Comparison of ENCODE assay signal across 18 cellular contexts in the genomic region with DNA sequence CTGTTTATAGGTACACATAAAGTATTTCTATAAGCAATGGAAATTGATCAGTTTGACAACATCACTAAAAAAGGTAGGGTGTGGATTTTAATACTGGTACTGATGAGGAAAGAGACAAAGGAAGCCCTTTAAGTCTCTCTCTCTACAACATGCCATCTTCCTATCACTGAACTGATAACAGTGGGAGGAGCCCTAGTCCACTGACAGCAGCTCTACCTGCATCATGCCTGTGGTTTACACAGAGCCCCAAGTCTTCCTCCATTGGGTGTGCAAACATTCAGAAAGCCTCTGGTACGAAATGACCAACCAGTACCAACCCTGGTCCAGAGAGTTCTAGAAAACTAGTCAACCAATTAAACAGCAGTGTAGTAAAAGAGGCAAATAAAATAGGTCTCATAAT. TPM values are rescaled to one million over a fixed set of nuclear protein-coding genes. Genes with fewer than 3 reads are reported as not detected.
DNase-seq lines count a peak whose midpoint lies in the region; ATAC-seq and TF ChIP-seq lines count a peak whose summit lies in the region.
"Had no signal": no experiment of that assay in that cellular context is flagged by ENCODE, and none has a peak within 500 bp of the region (broad histone marks: within the 10 kb centered on the region; RNA-seq: fewer than 3 reads in every experiment).

No MANE protein-coding gene starts in this region.

- no peak overlapping the region for H2BK12ac ChIP-seq in H9 (ENCODE audit: insufficient read length, low read depth, low read length)

- no peaks in the 10 kb centered on the region; the same call in 1 of the 2 replicates for H3K79me2 ChIP-seq in H9 (ENCODE audit: insufficient read depth, low read length)

- H3K4me2 ChIP-seq in H9 (ENCODE audit: insufficient read depth, insufficient read length, low read length), result no peak overlapping the region
- H3K4me2 ChIP-seq: BLaER1 had no signal

- TF ChIP-seq CTCF in H9 (conservative IDR thresholded peaks at IDR 0.05), result no peak

- peak overlapping the region; percentile 75 for H3K27ac Mint-ChIP-seq in activated naive CD8-positive, alpha-beta T cell
- no peak overlapping the region for H3K27ac Mint-ChIP-seq in activated naive CD8-positive, alpha-beta T cell treated with anti-CD3 and anti-CD28 coated beads for 36 hours
- peak overlapping the region in 2 of 3 experiments; percentile 13 to 27; a peak in 2 of 7 replicates for H3K27ac Mint-ChIP-seq in H9
- peak overlapping the region; percentile 26 to 32 for H3K27ac Mint-ChIP-seq in effector memory CD8-positive, alpha-beta T cell

- H3K27me3 ChIP-seq in H9 (ENCODE audit: insufficient read depth, low read length), result no peaks in the 10 kb centered on the region
- H3K27me3 ChIP-seq: BLaER1 had no signal

- no peak overlapping the region for H3K4ac ChIP-seq in H9 (ENCODE audit: low read depth, low read length)

- H3K18ac ChIP-seq in H9 (ENCODE audit: insufficient read length, low read depth, low read length), result no peak overlapping the region

- no peak overlapping the region for H2AFZ ChIP-seq in H9 (ENCODE audit: low read length)

- H3K4me3 Mint-ChIP-seq in activated naive CD8-positive, alpha-beta T cell, result no peak overlapping the region
- H3K4me3 Mint-ChIP-seq in activated naive CD8-positive, alpha-beta T cell treated with anti-CD3 and anti-CD28 coated beads for 36 hours, result no peak overlapping the region
- H3K4me3 Mint-ChIP-seq in H9, result no peak overlapping the region
- H3K4me3 Mint-ChIP-seq in effector memory CD8-positive, alpha-beta T cell, result no peak overlapping the region

- H3K9me3 ChIP-seq in H9 (ENCODE audit: control insufficient read depth, low read depth, low read length), result no peaks in the 10 kb centered on the region
- H3K9me3 ChIP-seq: HAP-1 had no signal

- peaks cover 14% of the 10 kb centered on the region for H3K36me3 Mint-ChIP-seq in activated naive CD8-positive, alpha-beta T cell
- peaks cover 19% of the 10 kb centered on the region for H3K36me3 Mint-ChIP-seq in activated naive CD8-positive, alpha-beta T cell treated with anti-CD3 and anti-CD28 coated beads for 36 hours
- H3K36me3 Mint-ChIP-seq in H9 (ENCODE audit: insufficient read depth in 1 of 3, low read depth in 3 of 3), result no peaks in the 10 kb centered on the region; a peak in 1 of 7 replicates
- peaks cover 6% of the 10 kb centered on the region for H3K36me3 Mint-ChIP-seq in effector memory CD8-positive, alpha-beta T cell (ENCODE audit: insufficient read depth)

- no peaks in the 10 kb centered on the region for H3K79me1 ChIP-seq in H9 (ENCODE audit: insufficient read depth, low read depth, low read length, poor library complexity, severe bottlenecking)

- no peaks in the 10 kb centered on the region for H3K23me2 ChIP-seq in H9 (ENCODE audit: insufficient read length, low read depth, low read length, poor library complexity, severe bottlenecking)

- DNase-seq in activated naive CD8-positive, alpha-beta T cell treated with anti-CD3 and anti-CD28 coated beads for 36 hours, result no peak
- DNase-seq in H9 (no peak), DMS53 treated with DMSO at 0.1 percent for 48 hours (lab: John Stamatoyannopoulos, UW; ENCODE audit: unreplicated experiment) (no peak), OCI-M1 (lab: John Stamatoyannopoulos, UW) (no peak), caudate nucleus (lab: John Stamatoyannopoulos, UW) (no peak)
- no peak for DNase-seq in effector memory CD8-positive, alpha-beta T cell
- DNase-seq: GDM1; MM.1S; NCI-H1092; NCI-H146; NCI-H2029 treated with DMSO at 0.1 percent for 48 hours; NCI-H2171; NCI-H526 treated with DMSO at 0.1 percent for 48 hours; NK-92 treated with Interleukin-12 subunit alpha and Interleukin-12 subunit beta, amount 100 ng/mL, for 24 hours had no signal

- no peak overlapping the region for H3T11ph ChIP-seq in H9 (ENCODE audit: low read length)

- H3K4me1 ChIP-seq in H9 (ENCODE audit: insufficient read depth, low read length), result no peaks in the 10 kb centered on the region

- H4K5ac ChIP-seq in H9 (ENCODE audit: insufficient read length, low read depth, low read length), result no peak overlapping the region

- no peak overlapping the region for H2BK120ac ChIP-seq in H9 (ENCODE audit: low read depth, low read length, poor library complexity, severe bottlenecking)

- H3K27ac ChIP-seq in H9 (ENCODE audit: insufficient read length, low read depth, low read length) (no peak overlapping the region), caudate nucleus (ENCODE audit: low read depth, low read length) (no peak overlapping the region)
- H3K27ac ChIP-seq: BLaER1 had no signal

- no peak overlapping the region for H3K23ac ChIP-seq in H9 (ENCODE audit: insufficient read length, low read depth, low read length)

- no peak overlapping the region for H3K9ac ChIP-seq in H9 (ENCODE audit: extremely low read depth, insufficient read length, low read length)
- H3K9ac ChIP-seq: BLaER1 had no signal

- no peak overlapping the region for H3K14ac ChIP-seq in H9 (ENCODE audit: insufficient read depth, low read length)

- H2BK20ac ChIP-seq in H9 (ENCODE audit: low read depth, low read length, poor library complexity, severe bottlenecking), result no peak overlapping the region

- H2BK15ac ChIP-seq in H9 (ENCODE audit: low read depth, low read length), result no peak overlapping the region

- H3K4me1 Mint-ChIP-seq in activated naive CD8-positive, alpha-beta T cell (ENCODE audit: low read depth), result peaks cover 74% of the 10 kb centered on the region
- H3K4me1 Mint-ChIP-seq in activated naive CD8-positive, alpha-beta T cell treated with anti-CD3 and anti-CD28 coated beads for 36 hours, result peaks cover 56% of the 10 kb centered on the region
- peaks cover 0 to 9% of the 10 kb centered on the region in 2 experiments; a peak in 1 of 4 replicates for H3K4me1 Mint-ChIP-seq in H9
- peaks cover 32 to 71% of the 10 kb centered on the region in 2 donors for H3K4me1 Mint-ChIP-seq in effector memory CD8-positive, alpha-beta T cell (ENCODE audit: low read depth in 2 of 2)

- H4K91ac ChIP-seq in H9 (ENCODE audit: insufficient read length, low read depth, low read length), result no peak overlapping the region

- H4K8ac ChIP-seq in H9 (replicated peaks; ENCODE audit: insufficient read length, low read depth, low read length), result no peak overlapping the region

- no peaks in the 10 kb centered on the region for H3K27me3 Mint-ChIP-seq in activated naive CD8-positive, alpha-beta T cell
- H3K27me3 Mint-ChIP-seq in activated naive CD8-positive, alpha-beta T cell treated with anti-CD3 and anti-CD28 coated beads for 36 hours, result no peaks in the 10 kb centered on the region
- H3K27me3 Mint-ChIP-seq in H9 (ENCODE audit: low read depth), result no peaks in the 10 kb centered on the region
- H3K27me3 Mint-ChIP-seq in effector memory CD8-positive, alpha-beta T cell, result no peaks in the 10 kb centered on the region

- H2AK5ac ChIP-seq in H9 (ENCODE audit: insufficient read length, low read length), result no peak overlapping the region

- H4K20me1 ChIP-seq in H9 (ENCODE audit: control insufficient read depth, insufficient read depth, insufficient read length), result no peaks in the 10 kb centered on the region
- H4K20me1 ChIP-seq: BLaER1 had no signal

- H2BK5ac ChIP-seq in H9 (ENCODE audit: insufficient read length, low read length), result no peak overlapping the region

- no peak overlapping the region for H3K56ac ChIP-seq in H9 (ENCODE audit: insufficient read length, low read depth, low read length)

- ATAC-seq in effector memory CD8-positive, alpha-beta T cell (replicated peaks), result peak; percentile 85
- ATAC-seq: Right ventricle myocardium inferior had no signal

- WGBS in H9 (ENCODE audit: extremely low coverage, insufficient read length, low lambda C conversion rate), result no CpG with 5 or more reads among the region's 1 CpG

- H3K9me3 Mint-ChIP-seq in activated naive CD8-positive, alpha-beta T cell (ENCODE audit: low read depth), result no peaks in the 10 kb centered on the region
- H3K9me3 Mint-ChIP-seq in activated naive CD8-positive, alpha-beta T cell treated with anti-CD3 and anti-CD28 coated beads for 36 hours, result no peaks in the 10 kb centered on the region
- no peaks in the 10 kb centered on the region for H3K9me3 Mint-ChIP-seq in H9
- no peaks in the 10 kb centered on the region for H3K9me3 Mint-ChIP-seq in effector memory CD8-positive, alpha-beta T cell

RNA-seq across cellular contexts. Expression of a gene that starts 53.4 kb away (rescaled TPM):
- 10 to 100 TPM; 13.5 to 16.7 TPM for total RNA-seq in activated naive CD8-positive, alpha-beta T cell treated with anti-CD3 and anti-CD28 coated beads for 36 hours
- 9.7 and 10.8 TPM in 2 replicates for total RNA-seq in H9 (2021)
